23 cellular contexts compared by ENCODE assay signal in genomic region chr14:91313852-91314251, GRCh38.
DNase-seq lines count a peak whose midpoint lies in the region; ATAC-seq and TF ChIP-seq lines count a peak whose summit lies in the region.
"Had no signal": no experiment of that assay in that cellular context is flagged by ENCODE, and none has a peak within 500 bp of the region (broad histone marks: within the 10 kb centered on the region; RNA-seq: fewer than 3 reads in every experiment).

No MANE protein-coding gene starts in this region.

- H2AFZ ChIP-seq in neural progenitor cell (replicated peaks) = no peak overlapping the region

- H3K4me3 Mint-ChIP-seq in activated CD4-positive, alpha-beta T cell treated with anti-CD3 and anti-CD28 coated beads, Interleukin-2, amount 10 ng/mL, durations not matched to agents 24 days and 14 days = peak overlapping the region; percentile 73
- no peak overlapping the region for H3K4me3 Mint-ChIP-seq in CD8-positive, alpha-beta T cell
- H3K4me3 Mint-ChIP-seq in activated CD8-positive, alpha-beta T cell treated with anti-CD3 and anti-CD28 coated beads, Interleukin-2, amount 10 ng/mL, durations not matched to agents 7 days and 5 days = peak overlapping the region; percentile 34
- H3K4me3 Mint-ChIP-seq in naive thymus-derived CD8-positive, alpha-beta T cell = peak overlapping the region in 2 of 10 donors; percentile 29 to 36
- no peak overlapping the region for H3K4me3 Mint-ChIP-seq in neural progenitor cell

- peaks cover 64% of the 10 kb centered on the region for H3K36me3 Mint-ChIP-seq in activated CD4-positive, alpha-beta T cell treated with anti-CD3 and anti-CD28 coated beads, Interleukin-2, amount 10 ng/mL, durations not matched to agents 24 days and 14 days (ENCODE audit: low read depth)
- H3K36me3 Mint-ChIP-seq in CD8-positive, alpha-beta T cell = peaks cover 88% of the 10 kb centered on the region
- H3K36me3 Mint-ChIP-seq in activated CD8-positive, alpha-beta T cell treated with anti-CD3 and anti-CD28 coated beads, Interleukin-2, amount 10 ng/mL, durations not matched to agents 7 days and 5 days (ENCODE audit: low read depth) = peaks cover 93% of the 10 kb centered on the region
- peaks cover 4 to 95% (median 24%) of the 10 kb centered on the region in 3 donors for H3K36me3 Mint-ChIP-seq in naive thymus-derived CD8-positive, alpha-beta T cell
- peaks cover 60% of the 10 kb centered on the region for H3K36me3 Mint-ChIP-seq in neural progenitor cell

- POLR2A ChIA-PET in CD8-positive, alpha-beta T cell (lab: Charles Lee) = interaction anchor here (1.8 kb wide), 1 partner anchor 104 kb away, joined by 5 read pairs; the partner anchor contains the start of gene CCDC88C
- POLR2A ChIA-PET in activated CD8-positive, alpha-beta T cell treated with anti-CD3 and anti-CD28 coated beads, Interleukin-2, amount 10 ng/mL, durations not matched to agents 7 days and 5 days (lab: Charles Lee) = interaction anchor here (1.1 kb wide), 1 partner anchor 196 kb away, joined by 3 read pairs; no protein-coding TSS in a partner anchor
- POLR2A ChIA-PET in naive thymus-derived CD8-positive, alpha-beta T cell (lab: Charles Lee) = interaction anchor here (0.7 to 12.5 kb wide), 4 partner anchors 15 to 102 kb away, joined by 3 to 116 read pairs (median 6); no protein-coding TSS in a partner anchor

- H3K36me3 ChIP-seq in CD8-positive, alpha-beta T cell (ENCODE audit: insufficient read depth, low read length) = peaks cover 62% of the 10 kb centered on the region
- H3K36me3 ChIP-seq in neural progenitor cell = peaks cover 10% of the 10 kb centered on the region
- H3K36me3 ChIP-seq: BE2C, ovary had no signal

- H3K27ac ChIP-seq in CD8-positive, alpha-beta T cell (ENCODE audit: low read depth, low read length) = no peak overlapping the region
- no peak overlapping the region for H3K27ac ChIP-seq in neural progenitor cell
- H3K27ac ChIP-seq: A549, ovary had no signal

- H3K27me3 Mint-ChIP-seq in activated CD4-positive, alpha-beta T cell treated with anti-CD3 and anti-CD28 coated beads, Interleukin-2, amount 10 ng/mL, durations not matched to agents 24 days and 14 days = no peaks in the 10 kb centered on the region
- no peaks in the 10 kb centered on the region for H3K27me3 Mint-ChIP-seq in CD8-positive, alpha-beta T cell (ENCODE audit: low read depth)
- no peaks in the 10 kb centered on the region for H3K27me3 Mint-ChIP-seq in activated CD8-positive, alpha-beta T cell treated with anti-CD3 and anti-CD28 coated beads, Interleukin-2, amount 10 ng/mL, durations not matched to agents 7 days and 5 days (ENCODE audit: low read depth)
- H3K27me3 Mint-ChIP-seq in naive thymus-derived CD8-positive, alpha-beta T cell = no peaks in the 10 kb centered on the region
- H3K27me3 Mint-ChIP-seq in neural progenitor cell (ENCODE audit: insufficient read depth, low read depth) = peaks cover 6% of the 10 kb centered on the region

- TF ChIP-seq CTCF in CD8-positive, alpha-beta T cell (IDR thresholded peaks at IDR 0.05) = no peak
- TF ChIP-seq CTCF in neural progenitor cell (IDR thresholded peaks at IDR 0.05) = no peak

- no peaks in the 10 kb centered on the region for H3K79me2 ChIP-seq in neural progenitor cell (ENCODE audit: low read depth)

- no peaks in the 10 kb centered on the region for H3F3A ChIP-seq in neural progenitor cell (ENCODE audit: low read depth)

- H3K27ac Mint-ChIP-seq in activated CD4-positive, alpha-beta T cell treated with anti-CD3 and anti-CD28 coated beads, Interleukin-2, amount 10 ng/mL, durations not matched to agents 24 days and 14 days = peak overlapping the region; percentile 83
- H3K27ac Mint-ChIP-seq in CD8-positive, alpha-beta T cell = peak overlapping the region; percentile 84
- peak overlapping the region; percentile 78 for H3K27ac Mint-ChIP-seq in activated CD8-positive, alpha-beta T cell treated with anti-CD3 and anti-CD28 coated beads, Interleukin-2, amount 10 ng/mL, durations not matched to agents 7 days and 5 days
- peak overlapping the region in 8 of 10 donors; percentile 11 to 97 (median 82) for H3K27ac Mint-ChIP-seq in naive thymus-derived CD8-positive, alpha-beta T cell
- no peak overlapping the region for H3K27ac Mint-ChIP-seq in neural progenitor cell

- no peak overlapping the region for H3K4me2 ChIP-seq in neural progenitor cell
- H3K4me2 ChIP-seq: A549 had no signal

- no peak for ATAC-seq in CD8-positive, alpha-beta T cell
- ATAC-seq in activated CD8-positive, alpha-beta T cell treated with anti-CD3 and anti-CD28 coated beads, Interleukin-2, amount 10 ng/mL, durations not matched to agents 7 days and 5 days = no peak
- no peak for ATAC-seq in naive thymus-derived CD8-positive, alpha-beta T cell
- ATAC-seq in GM21737 (IDR thresholded peaks at IDR 0.05; ENCODE audit: unreplicated experiment) (no peak), HG03520 (IDR thresholded peaks at IDR 0.05; ENCODE audit: unreplicated experiment) (no peak)
- ATAC-seq: A549, K562, right cardiac atrium had no signal

- intact Hi-C loops in activated CD4-positive, alpha-beta T cell treated with anti-CD3 and anti-CD28 coated beads, Interleukin-2, amount 10 ng/mL, durations not matched to agents 24 days and 14 days (cut with micrococcal nuclease) = no loop called here
- intact Hi-C loops in CD8-positive, alpha-beta T cell (cut with DNase I, micrococcal nuclease) = no loop called here

- peaks cover 66% of the 10 kb centered on the region for H3K4me1 ChIP-seq in CD8-positive, alpha-beta T cell (ENCODE audit: insufficient read depth, low read length)
- H3K4me1 ChIP-seq in neural progenitor cell = no peaks in the 10 kb centered on the region
- H3K4me1 ChIP-seq: A549, BE2C, HAP-1 had no signal

- no peaks in the 10 kb centered on the region for H4K20me1 ChIP-seq in neural progenitor cell (ENCODE audit: low read depth)

- no peaks in the 10 kb centered on the region for H3K9me3 ChIP-seq in CD8-positive, alpha-beta T cell (ENCODE audit: low read length)
- H3K9me3 ChIP-seq in neural progenitor cell (ENCODE audit: low read depth) = no peaks in the 10 kb centered on the region
- H3K9me3 ChIP-seq: A549, BE2C, HAP-1, ovary had no signal

- H3K9ac ChIP-seq in neural progenitor cell = no peak overlapping the region

- no peak overlapping the region for H3K4me3 ChIP-seq in CD8-positive, alpha-beta T cell (ENCODE audit: low read depth, low read length)
- H3K4me3 ChIP-seq in neural progenitor cell = no peak overlapping the region
- H3K4me3 ChIP-seq: A549, HAP-1, K562, ovary had no signal

- CTCF ChIA-PET in CD8-positive, alpha-beta T cell (lab: Charles Lee) = interaction anchor here (0.7 to 2.5 kb wide), 8 partner anchors 10 to 106 kb away, joined by 3 to 13 read pairs (median 4); partner anchors contain the start of gene CCDC88C
- CTCF ChIA-PET in activated CD8-positive, alpha-beta T cell treated with anti-CD3 and anti-CD28 coated beads, Interleukin-2, amount 10 ng/mL, durations not matched to agents 7 days and 5 days (lab: Charles Lee) = interaction anchor here (1.2 to 17.2 kb wide), 2 partner anchors 11 to 103 kb away, joined by 4 to 233 read pairs; partner anchors contain the start of gene CCDC88C

- H3K4me1 Mint-ChIP-seq in activated CD4-positive, alpha-beta T cell treated with anti-CD3 and anti-CD28 coated beads, Interleukin-2, amount 10 ng/mL, durations not matched to agents 24 days and 14 days = peaks cover 72% of the 10 kb centered on the region
- peaks cover 73% of the 10 kb centered on the region for H3K4me1 Mint-ChIP-seq in CD8-positive, alpha-beta T cell (ENCODE audit: low read depth)
- H3K4me1 Mint-ChIP-seq in activated CD8-positive, alpha-beta T cell treated with anti-CD3 and anti-CD28 coated beads, Interleukin-2, amount 10 ng/mL, durations not matched to agents 7 days and 5 days (ENCODE audit: low read depth) = peaks cover 88% of the 10 kb centered on the region
- H3K4me1 Mint-ChIP-seq in naive thymus-derived CD8-positive, alpha-beta T cell = peaks cover 47 to 89% (median 81%) of the 10 kb centered on the region in 4 donors
- no peaks in the 10 kb centered on the region for H3K4me1 Mint-ChIP-seq in neural progenitor cell

- DNase-seq in activated CD4-positive, alpha-beta T cell treated with anti-CD3 and anti-CD28 coated beads, Interleukin-2, amount 10 ng/mL, durations not matched to agents 24 days and 14 days = no peak
- DNase-seq in activated CD4-positive, alpha-beta T cell treated with anti-CD3 and anti-CD28 coated beads, Interleukin-2, amount 50 U/mL, for 48 hours = no peak
- no peak for DNase-seq in CD8-positive, alpha-beta T cell
- DNase-seq in activated CD8-positive, alpha-beta T cell treated with anti-CD3 and anti-CD28 coated beads, Interleukin-2, amount 10 ng/mL, durations not matched to agents 7 days and 5 days = no peak
- no peak for DNase-seq in naive thymus-derived CD8-positive, alpha-beta T cell
- no peak for DNase-seq in neural progenitor cell (ENCODE audit: low spot score)
- DNase-seq: amniotic stem cell; BE2C; kidney glomerular epithelial cell; MM.1S; NCI-H1436 treated with DMSO at 0.1 percent for 48 hours; NCI-H524; NK-92 treated with Interleukin-12 subunit alpha and Interleukin-12 subunit beta, amount 100 ng/mL, for 24 hours; ovary; SIG-M5; stimulated activated CD4-positive, alpha-beta T cell treated with anti-CD3 and anti-CD28 coated beads, Interleukin-4, amount 100 ng/mL, for 24 hours; trophoblast cell had no signal

- H3K9me3 Mint-ChIP-seq in activated CD4-positive, alpha-beta T cell treated with anti-CD3 and anti-CD28 coated beads, Interleukin-2, amount 10 ng/mL, durations not matched to agents 24 days and 14 days = no peaks in the 10 kb centered on the region
- no peaks in the 10 kb centered on the region for H3K9me3 Mint-ChIP-seq in CD8-positive, alpha-beta T cell
- H3K9me3 Mint-ChIP-seq in activated CD8-positive, alpha-beta T cell treated with anti-CD3 and anti-CD28 coated beads, Interleukin-2, amount 10 ng/mL, durations not matched to agents 7 days and 5 days (ENCODE audit: insufficient read depth) = no peaks in the 10 kb centered on the region
- no peaks in the 10 kb centered on the region for H3K9me3 Mint-ChIP-seq in naive thymus-derived CD8-positive, alpha-beta T cell
- peaks cover 16% of the 10 kb centered on the region for H3K9me3 Mint-ChIP-seq in neural progenitor cell

- no peaks in the 10 kb centered on the region for H3K27me3 ChIP-seq in CD8-positive, alpha-beta T cell (ENCODE audit: insufficient read depth, low read length)
- no peaks in the 10 kb centered on the region for H3K27me3 ChIP-seq in neural progenitor cell
- H3K27me3 ChIP-seq: BE2C, ovary had no signal

Comparison
In these comparisons a context has a peak if more than half of its experiments do, and no peak if none do; other contexts are left out.
1. H3K4me3 Mint-ChIP-seq: peak in activated CD4-positive, alpha-beta T cell treated with anti-CD3 and anti-CD28 coated beads, Interleukin-2, amount 10 ng/mL, durations not matched to agents 24 days and 14 days (single experiment) and activated CD8-positive, alpha-beta T cell treated with anti-CD3 and anti-CD28 coated beads, Interleukin-2, amount 10 ng/mL, durations not matched to agents 7 days and 5 days (single experiment); none in CD8-positive, alpha-beta T cell (single experiment) and neural progenitor cell (single experiment).